ENCODE assay signal across 12 cellular contexts in the genomic region with DNA sequence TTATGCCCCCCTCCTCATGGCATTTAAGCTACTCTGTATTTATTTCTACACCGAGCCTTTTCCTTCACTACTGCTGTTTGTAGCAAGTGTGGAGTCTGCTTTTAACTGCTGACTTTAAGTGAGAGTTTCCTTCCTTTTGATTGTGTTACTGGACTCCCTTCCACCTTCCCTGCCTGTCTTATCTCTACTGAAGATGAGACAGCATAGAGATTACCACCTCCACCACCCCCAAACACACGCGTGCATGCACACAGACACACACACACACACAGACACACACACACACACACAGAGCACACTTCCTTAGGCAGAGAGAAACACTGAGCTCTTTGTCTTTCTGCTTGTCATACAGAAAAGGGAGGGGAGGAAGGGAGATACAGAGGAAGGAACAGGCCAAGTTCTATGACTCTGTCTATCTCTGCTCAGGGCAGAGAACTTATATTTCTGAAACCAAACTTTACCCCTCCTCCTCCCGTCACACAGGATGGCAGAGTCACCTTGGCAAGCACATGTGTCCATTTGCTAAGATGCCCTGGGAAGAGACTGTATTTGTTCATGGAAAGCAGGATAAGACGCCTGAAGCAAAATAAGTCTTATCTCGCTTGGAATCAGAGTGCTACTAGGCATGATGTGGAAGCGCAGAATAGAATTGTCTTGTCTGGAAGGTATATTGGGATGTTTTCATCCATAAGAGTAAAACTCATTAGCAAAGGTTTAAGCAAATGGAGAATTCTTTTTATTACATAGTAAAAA.
DNase-seq lines count a peak whose midpoint lies in the region; ATAC-seq and TF ChIP-seq lines count a peak whose summit lies in the region.
"Had no signal": no experiment of that assay in that cellular context is flagged by ENCODE, and none has a peak within 500 bp of the region (broad histone marks: within the 10 kb centered on the region; RNA-seq: fewer than 3 reads in every experiment).

No MANE protein-coding gene starts in this region.

- no peaks in the 10 kb centered on the region for H3K27me3 ChIP-seq in RWPE2 (ENCODE audit: insufficient read depth, poor library complexity, severe bottlenecking)
- no peaks in the 10 kb centered on the region for H3K27me3 ChIP-seq in sigmoid colon
- H3K27me3 ChIP-seq: esophagus muscularis mucosa, suprapubic skin had no signal

- DNase-seq in RWPE2 (ENCODE audit: low spot score) = no peak
- peak; percentile 42 for DNase-seq in globus pallidus (ENCODE audit: low spot score)
- no peak for DNase-seq in sigmoid colon
- DNase-seq in cerebellum (ENCODE audit: low spot score) = no peak
- DNase-seq in iPS-NIHi11 (ENCODE audit: low spot score) = no peak
- DNase-seq: activated CD8-positive, alpha-beta memory T cell treated with anti-CD3 and anti-CD28 coated beads, Interleukin-2, amount 10 ng/mL, durations not matched to agents 7 days and 5 days; cerebellar nuclear complex; NCI-H2227 treated with DMSO at 0.1 percent for 48 hours had no signal

- POLR2A ChIA-PET in HEK293 (lab: Yijun Ruan, JAX) = no interaction called here

- CTCF ChIA-PET in HEK293 (lab: Yijun Ruan, JAX) = interaction anchor here (0.6 kb wide), 1 partner anchor 179 kb away, joined by 3 read pairs; no protein-coding TSS in a partner anchor

- TF ChIP-seq EP300 in sigmoid colon (IDR thresholded peaks at IDR 0.05) = no peak

- no peak for TF ChIP-seq POLR2A in sigmoid colon (IDR thresholded peaks at IDR 0.05)

- peak; percentile 25; the same call in 2 of the 3 replicates for ATAC-seq in RWPE2 (ENCODE audit: low read depth)
- ATAC-seq in HG03280 (IDR thresholded peaks at IDR 0.05; ENCODE audit: unreplicated experiment) = no peak
- ATAC-seq: activated CD8-positive, alpha-beta memory T cell treated with anti-CD3 and anti-CD28 coated beads, Interleukin-2, amount 10 ng/mL, durations not matched to agents 7 days and 5 days had no signal

- H3K27ac ChIP-seq in HEK293 (ENCODE audit: extremely low read depth, low read depth, low read length) (no peak overlapping the region), RWPE2 (ENCODE audit: poor library complexity, severe bottlenecking) (no peak overlapping the region), sigmoid colon (peak overlapping the region in 3 of 4 donors; percentile 45 to 56 (median 55))
- H3K27ac ChIP-seq: esophagus muscularis mucosa, suprapubic skin had no signal

- H3K4me1 ChIP-seq in HEK293 (ENCODE audit: control insufficient read depth, insufficient read depth, low read length) (no peaks in the 10 kb centered on the region), RWPE2 (ENCODE audit: insufficient read depth, poor library complexity, severe bottlenecking) (no peaks in the 10 kb centered on the region), sigmoid colon (peaks cover 0 to 13% (median 10%) of the 10 kb centered on the region in 4 donors)

- no peaks in the 10 kb centered on the region for H3K9me3 ChIP-seq in HEK293 (ENCODE audit: control insufficient read depth, insufficient read depth, low read depth, low read length)
- H3K9me3 ChIP-seq in RWPE2 (ENCODE audit: severe bottlenecking) = no peaks in the 10 kb centered on the region
- H3K9me3 ChIP-seq in sigmoid colon = no peaks in the 10 kb centered on the region
- H3K9me3 ChIP-seq: esophagus muscularis mucosa, suprapubic skin had no signal

- intact Hi-C loops in sigmoid colon (cut with DNase I) = no loop called here

- TF ChIP-seq CTCF in HEK293 (tag by site-specific recombination; IDR thresholded peaks at IDR 0.05) = no peak
- TF ChIP-seq CTCF in RWPE2 (IDR thresholded peaks at IDR 0.05; ENCODE audit: poor library complexity, severe bottlenecking) = no peak
- no peak for TF ChIP-seq CTCF in sigmoid colon (IDR thresholded peaks at IDR 0.05)

- 22 to 50% methylated on average over 7 of the region's 7 CpGs for WGBS in sigmoid colon, 2 donors

- H3K4me3 ChIP-seq in HEK293 (ENCODE audit: low read depth, low read length) (no peak overlapping the region), RWPE2 (ENCODE audit: severe bottlenecking) (no peak overlapping the region), sigmoid colon (no peak overlapping the region)
- H3K4me3 ChIP-seq: esophagus muscularis mucosa, suprapubic skin had no signal

- H3K36me3 ChIP-seq in HEK293 (ENCODE audit: control insufficient read depth in 2 of 2, insufficient read depth in 1 of 2, low read length in 2 of 2) = no peaks in the 10 kb centered on the region
- H3K36me3 ChIP-seq in RWPE2 (ENCODE audit: low read depth) = no peaks in the 10 kb centered on the region
- H3K36me3 ChIP-seq in sigmoid colon = no peaks in the 10 kb centered on the region
- H3K36me3 ChIP-seq: esophagus muscularis mucosa, suprapubic skin had no signal

TF ChIP-seq in HEK293, 187 proteins besides CTCF, POLR2A, EP300 and RAD21:
- TF ChIP-seq ZNF701 (tag by site-specific recombination; IDR thresholded peaks at IDR 0.05) = peak; percentile 30; the same call in 1 of the 2 replicates
- TF ChIP-seq, protein P1, sequence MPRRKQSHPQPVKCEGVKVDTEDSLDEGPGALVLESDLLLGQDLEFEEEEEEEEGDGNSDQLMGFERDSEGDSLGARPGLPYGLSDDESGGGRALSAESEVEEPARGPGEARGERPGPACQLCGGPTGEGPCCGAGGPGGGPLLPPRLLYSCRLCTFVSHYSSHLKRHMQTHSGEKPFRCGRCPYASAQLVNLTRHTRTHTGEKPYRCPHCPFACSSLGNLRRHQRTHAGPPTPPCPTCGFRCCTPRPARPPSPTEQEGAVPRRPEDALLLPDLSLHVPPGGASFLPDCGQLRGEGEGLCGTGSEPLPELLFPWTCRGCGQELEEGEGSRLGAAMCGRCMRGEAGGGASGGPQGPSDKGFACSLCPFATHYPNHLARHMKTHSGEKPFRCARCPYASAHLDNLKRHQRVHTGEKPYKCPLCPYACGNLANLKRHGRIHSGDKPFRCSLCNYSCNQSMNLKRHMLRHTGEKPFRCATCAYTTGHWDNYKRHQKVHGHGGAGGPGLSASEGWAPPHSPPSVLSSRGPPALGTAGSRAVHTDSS (tag by site-specific recombination; IDR thresholded peaks at IDR 0.05) = no peak
- TF ChIP-seq ZNF174 (tag by site-specific recombination; IDR thresholded peaks at IDR 0.05) = no peak
- no peak for TF ChIP-seq ZNF670 (tag by site-specific recombination; IDR thresholded peaks at IDR 0.05; ENCODE audit: low read depth)
- TF ChIP-seq GLIS2 (tag by site-specific recombination; IDR thresholded peaks at IDR 0.05) = no peak
- TF ChIP-seq PRDM1 (tag by site-specific recombination; IDR thresholded peaks at IDR 0.05) = peak; percentile 65; the same call in 1 of the 2 replicates
- TF ChIP-seq ZNF398 (tag by site-specific recombination; IDR thresholded peaks at IDR 0.05) = peak; percentile 52
- TF ChIP-seq ZFHX2 (tag by site-specific recombination; conservative IDR thresholded peaks at IDR 0.05) = peak; percentile 62
- TF ChIP-seq ZSCAN4 (tag by site-specific recombination; IDR thresholded peaks at IDR 0.05) = 0 out of 2 replicates have a peak, but pooled peaks have one; percentile 56
TF ChIP-seq in HEK293: peak in this region for 5.

Comparison
In these comparisons a context has a peak if more than half of its experiments do, and no peak if none do; other contexts are left out.
1. H3K27ac ChIP-seq: peak in sigmoid colon (3 of 4); none in HEK293 (single experiment) and RWPE2 (single experiment).